In genomic region chr3:129116482-129116946, GRCh38 we compare ENCODE assay signal across 14 cellular contexts. TPM values are rescaled to one million over a fixed set of nuclear protein-coding genes. Genes with fewer than 3 reads are reported as not detected.
A peak's percentile ranks its signal among the peaks of the same experiment; 100 is the strongest.
DNase-seq lines count a peak whose midpoint lies in the region; ATAC-seq and TF ChIP-seq lines count a peak whose summit lies in the region.
"Had no signal": no experiment of that assay in that cellular context is flagged by ENCODE, and none has a peak within 500 bp of the region (broad histone marks: within the 10 kb centered on the region; RNA-seq: fewer than 3 reads in every experiment).

No MANE protein-coding gene starts in this region.

- BruUV-seq in MCF 10A (replicated peaks; lab: Mats Ljungman, UMichigan): no TSS peak
- no TSS peak for BruUV-seq in mammary epithelial cell (replicated peaks; lab: Mats Ljungman, UMichigan)

- H3K4me2 ChIP-seq in mammary epithelial cell (ENCODE audit: insufficient read depth, low read depth, low read length): no peak overlapping the region
- peak overlapping the region; percentile 2 for H3K4me2 ChIP-seq in fibroblast of lung (ENCODE audit: extremely low read depth, insufficient read depth, low read length)

- H2AFZ ChIP-seq in mammary epithelial cell (ENCODE audit: low read depth, low read length) (no peak overlapping the region), fibroblast of lung (ENCODE audit: low read length) (no peak overlapping the region)

- no peak for TF ChIP-seq CTCF in MCF 10A (IDR thresholded peaks at IDR 0.05; ENCODE audit: unreplicated experiment)
- TF ChIP-seq CTCF in mammary epithelial cell (conservative IDR thresholded peaks at IDR 0.05 in 1 of 2, IDR thresholded peaks at IDR 0.05 in 1 of 2; ENCODE audit: extremely low read depth in 1 of 2, insufficient read depth in 1 of 2, low read depth in 1 of 2, low read length in 2 of 2): no peak
- TF ChIP-seq CTCF in fibroblast of lung (conservative IDR thresholded peaks at IDR 0.05 in 1 of 2, IDR thresholded peaks at IDR 0.05 in 1 of 2; ENCODE audit: low read depth in 1 of 2, low read length in 2 of 2): no peak

- 78% methylated on average over 5 of the region's 5 CpGs for WGBS in mammary epithelial cell (ENCODE audit: low coverage, missing lambda C conversion rate)

- H3K4me1 Mint-ChIP-seq in MCF 10A (ENCODE audit: insufficient read depth, unreplicated experiment): peaks cover 11% of the 10 kb centered on the region
- H3K4me1 Mint-ChIP-seq in T-helper 17 cell: peaks cover 40% of the 10 kb centered on the region

- peaks cover 11% of the 10 kb centered on the region for H3K4me1 ChIP-seq in mammary epithelial cell (ENCODE audit: insufficient read depth, low read length)
- H3K4me1 ChIP-seq in fibroblast of lung (ENCODE audit: control insufficient read depth, extremely low read depth, insufficient read depth, low read length): peaks cover 6% of the 10 kb centered on the region
- peaks cover 17 to 41% (median 35%) of the 10 kb centered on the region in 5 donors for H3K4me1 ChIP-seq in subcutaneous abdominal adipose tissue (ENCODE audit: control insufficient read depth in 5 of 5, insufficient read depth in 5 of 5, low read length in 5 of 5)

- H3K27me3 ChIP-seq in mammary epithelial cell (ENCODE audit: insufficient read depth, low read length) (no peaks in the 10 kb centered on the region), fibroblast of lung (ENCODE audit: control insufficient read depth, insufficient read depth, low read length) (no peaks in the 10 kb centered on the region), subcutaneous abdominal adipose tissue (ENCODE audit: control insufficient read depth in 5 of 5, insufficient read depth in 4 of 5, low read length in 5 of 5) (no peaks in the 10 kb centered on the region)

- DNase-seq in MCF 10A (ENCODE audit: unreplicated experiment) (no peak), mammary epithelial cell (no peak), T-helper 17 cell (no peak), fibroblast of lung (ENCODE audit: low read depth in 2 of 2) (no peak), NCI-H2081 treated with DMSO at 0.1 percent for 48 hours (lab: John Stamatoyannopoulos, UW) (no peak), epidermal melanocyte (ENCODE audit: insufficient read length, low spot score) (no peak), iPS-NIHi7 (ENCODE audit: extremely low spot score) (no peak)
- DNase-seq: activated CD4-positive, CD25-positive, alpha-beta regulatory T cell; H7; NCI-H526 had no signal

- H3K9me3 ChIP-seq in mammary epithelial cell (replicated peaks; ENCODE audit: insufficient read depth, low read length): no peaks in the 10 kb centered on the region
- no peaks in the 10 kb centered on the region for H3K9me3 ChIP-seq in T-helper 17 cell (ENCODE audit: control insufficient read depth, low read length, poor library complexity, severe bottlenecking)
- H3K9me3 ChIP-seq in fibroblast of lung (ENCODE audit: control insufficient read depth, insufficient read depth, low read depth, low read length): no peaks in the 10 kb centered on the region
- no peaks in the 10 kb centered on the region for H3K9me3 ChIP-seq in subcutaneous abdominal adipose tissue (ENCODE audit: control insufficient read depth in 5 of 5, low read length in 5 of 5)

- H3K36me3 Mint-ChIP-seq in MCF 10A (ENCODE audit: insufficient read depth, unreplicated experiment): peaks cover 11% of the 10 kb centered on the region
- peaks cover 3% of the 10 kb centered on the region for H3K36me3 Mint-ChIP-seq in T-helper 17 cell (ENCODE audit: low read depth)

- peak overlapping the region; percentile 44 for H3K27ac Mint-ChIP-seq in MCF 10A (ENCODE audit: low read depth, unreplicated experiment)
- H3K27ac Mint-ChIP-seq in T-helper 17 cell: peak overlapping the region; percentile 100

- in situ Hi-C loops in mammary epithelial cell (cut with MboI; ENCODE audit: low sequenced_read_pairs in 2 of 2): no loop called here

- ATAC-seq in T-helper 17 cell: no peak

- H3K9me3 Mint-ChIP-seq in MCF 10A (ENCODE audit: unreplicated experiment): no peaks in the 10 kb centered on the region

- dilution Hi-C loops in mammary epithelial cell (cut with HindIII; ENCODE audit: low sequenced_read_pairs): loop anchor here (5.0 kb wide), 1 partner anchor 34 kb away; no protein-coding TSS in a partner anchor

- POLR2A ChIA-PET in MCF 10A (lab: Yijun Ruan, JAX): interaction anchor here (0.6 to 1.7 kb wide), 2 partner anchors 63 to 232 kb away, joined by 3 to 4 read pairs; no protein-coding TSS in a partner anchor

- no peaks in the 10 kb centered on the region for H4K20me1 ChIP-seq in mammary epithelial cell (ENCODE audit: insufficient read depth, low read length)
- peaks cover 1% of the 10 kb centered on the region for H4K20me1 ChIP-seq in fibroblast of lung (ENCODE audit: control insufficient read depth, extremely low read depth, insufficient read depth, low read length)

- no peaks in the 10 kb centered on the region for H3K27me3 Mint-ChIP-seq in MCF 10A (ENCODE audit: insufficient read depth, unreplicated experiment)
- H3K27me3 Mint-ChIP-seq in T-helper 17 cell: no peaks in the 10 kb centered on the region

- H3K4me3 Mint-ChIP-seq in MCF 10A (ENCODE audit: unreplicated experiment) (no peak overlapping the region), T-helper 17 cell (peak overlapping the region; percentile 87)

- CTCF ChIA-PET in MCF 10A (lab: Yijun Ruan, JAX) (interaction anchor here (0.6 to 0.9 kb wide), 2 partner anchors 79 to 104 kb away, joined by 3 read pairs; no protein-coding TSS in a partner anchor), mammary epithelial cell (lab: Charles Lee; ENCODE audit: low non-redundant PET) (no interaction called here)

- H3K79me2 ChIP-seq in mammary epithelial cell (ENCODE audit: insufficient read depth, low read length): peaks cover 81% of the 10 kb centered on the region
- peaks cover 31% of the 10 kb centered on the region for H3K79me2 ChIP-seq in fibroblast of lung (ENCODE audit: control insufficient read depth, insufficient read depth, low read length)

- peaks cover 8% of the 10 kb centered on the region for H3K36me3 ChIP-seq in mammary epithelial cell (ENCODE audit: insufficient read depth, low read length)
- H3K36me3 ChIP-seq in fibroblast of lung (ENCODE audit: control insufficient read depth, insufficient read depth, low read length): no peaks in the 10 kb centered on the region
- peaks cover 0 to 26% (median 10%) of the 10 kb centered on the region in 5 donors for H3K36me3 ChIP-seq in subcutaneous abdominal adipose tissue (ENCODE audit: control insufficient read depth in 5 of 5, insufficient read depth in 5 of 5, low read length in 5 of 5)

- H3K9ac ChIP-seq in mammary epithelial cell (ENCODE audit: insufficient read depth, low read length): no peak overlapping the region
- H3K9ac ChIP-seq in fibroblast of lung (ENCODE audit: insufficient read depth, low read length): no peak overlapping the region
- peak overlapping the region in 4 of 5 donors; percentile 44 to 55 (median 48) for H3K9ac ChIP-seq in subcutaneous abdominal adipose tissue (ENCODE audit: low read length in 5 of 5)

- intact Hi-C loops in MCF 10A (cut with micrococcal nuclease): no loop called here
- intact Hi-C loops in mammary epithelial cell (cut with micrococcal nuclease): no loop called here

- H3K4me3 ChIP-seq in mammary epithelial cell (replicated peaks in 1 of 3; ENCODE audit: insufficient read depth in 1 of 3, low read depth in 2 of 3, low read length in 3 of 3) (no peak overlapping the region), fibroblast of lung (replicated peaks in 1 of 4; ENCODE audit: control extremely low read depth in 1 of 4, insufficient read depth in 1 of 4, low read depth in 3 of 4, low read length in 4 of 4) (no peak overlapping the region), subcutaneous abdominal adipose tissue (ENCODE audit: low read depth in 1 of 5, low read length in 5 of 5) (peak overlapping the region in 1 of 5 donors; percentile 22)

- H3K27ac ChIP-seq in mammary epithelial cell (ENCODE audit: insufficient read depth, low read depth, low read length): no peak overlapping the region
- no peak overlapping the region for H3K27ac ChIP-seq in fibroblast of lung (ENCODE audit: insufficient read depth, low read length)
- H3K27ac ChIP-seq in subcutaneous abdominal adipose tissue (ENCODE audit: low read depth, low read length): peak overlapping the region; percentile 74

RNA-seq across cellular contexts. Expression of gene RAB43, which starts 5.1 kb away (rescaled TPM):
- total RNA-seq in MCF 10A (2022) (18.5 and 18.9 TPM in 2 replicates), mammary epithelial cell (10 to 100 TPM; 23.5 to 30.5 TPM), T-helper 17 cell (10 to 100 TPM; 33.7 to 37.8 TPM), fibroblast of lung (12.1 and 21.5 TPM in 2 replicates)
- polyA plus RNA-seq in mammary epithelial cell (14.6 TPM), fibroblast of lung (5.7 and 6.6 TPM in 2 replicates)
- polyA minus RNA-seq in mammary epithelial cell (25.0 TPM), fibroblast of lung (ENCODE audit: low replicate concordance) (24.5 and 31.8 TPM in 2 replicates)
- polyA plus RNA-seq in fibroblast of lung (2012): 13.5 and 18.7 TPM in 2 replicates

RNA-seq across cellular contexts. Expression of gene ISY1, which starts 44.3 kb away (rescaled TPM):
- 52.5 and 57.8 TPM in 2 replicates for total RNA-seq in MCF 10A (2022)
- total RNA-seq in mammary epithelial cell: 10 to 100 TPM; 16.8 to 38.2 TPM
- 27.4 TPM for polyA plus RNA-seq in mammary epithelial cell
- polyA minus RNA-seq in mammary epithelial cell: 29.5 TPM
- 10 to 100 TPM; 39.0 TPM for total RNA-seq in T-helper 17 cell
- total RNA-seq in fibroblast of lung: 30.3 and 34.8 TPM in 2 replicates
- polyA plus RNA-seq in fibroblast of lung: 39.6 and 40.2 TPM in 2 replicates
- 29.3 and 37.7 TPM in 2 replicates for polyA plus RNA-seq in fibroblast of lung (2012)
- polyA minus RNA-seq in fibroblast of lung (ENCODE audit: low replicate concordance): 24.1 and 38.8 TPM in 2 replicates

RNA-seq across cellular contexts. Expression of gene GP9, which starts 55.9 kb away (rescaled TPM):
- total RNA-seq in MCF 10A (2022): not detected in 2 replicates
- total RNA-seq in mammary epithelial cell: not detected
- polyA plus RNA-seq in mammary epithelial cell: not detected
- polyA minus RNA-seq in mammary epithelial cell: not detected
- total RNA-seq in T-helper 17 cell: 10 to 100 TPM in 1 of 2 donors, 1 to 10 TPM in 1; 3.8 to 68.5 TPM
- not detected in 2 replicates for total RNA-seq in fibroblast of lung
- not detected in 2 replicates for polyA plus RNA-seq in fibroblast of lung
- polyA plus RNA-seq in fibroblast of lung (2012): not detected in 2 replicates
- not detected in 2 replicates for polyA minus RNA-seq in fibroblast of lung (ENCODE audit: low replicate concordance)
- total RNA-seq: cerebellum, H7, HT-29, pulmonary artery endothelial cell had no signal

Comparison
In these comparisons a context has a peak if more than half of its experiments do, and no peak if none do; other contexts are left out.
1. H3K9ac ChIP-seq: peak in subcutaneous abdominal adipose tissue (4 of 5); none in mammary epithelial cell (single experiment) and fibroblast of lung (single experiment).